Comparison of ENCODE assay signal across 16 cellular contexts in genomic region chr2:168465594-168465993, GRCh38. TPM values are rescaled to one million over a fixed set of nuclear protein-coding genes. Genes with fewer than 3 reads are reported as not detected.
A peak's percentile ranks its signal among the peaks of the same experiment; 100 is the strongest.
DNase-seq lines count a peak whose midpoint lies in the region; ATAC-seq, FAIRE-seq and TF ChIP-seq lines count a peak whose summit lies in the region.
"Had no signal": no experiment of that assay in that cellular context is flagged by ENCODE, and none has a peak within 500 bp of the region (broad histone marks: within the 10 kb centered on the region; RNA-seq: fewer than 3 reads in every experiment).

No MANE protein-coding gene starts in this region.

- no peak overlapping the region for H4K91ac ChIP-seq in IMR-90 (ENCODE audit: insufficient read depth, low read depth, low read length)

- H2AK5ac ChIP-seq in IMR-90 (ENCODE audit: low read depth, low read length): no peak overlapping the region

- peak; percentile 24 to 31 for DNase-seq in activated T-cell treated with anti-CD3 and anti-CD28 coated beads, Interleukin-2, amount 50 U/mL, for 72 hours
- DNase-seq in activated T-cell treated with anti-CD3 and anti-CD28 coated beads for 4 hours (no peak), IMR-90 (no peak), K562 (ENCODE audit: extremely low read depth in 1 of 4, low spot score in 3 of 4) (no peak), suprapubic skin (ENCODE audit: low spot score in 2 of 2) (no peak), LoVo (ENCODE audit: low spot score) (no peak)
- no peak for DNase-seq in stimulated activated naive CD8-positive, alpha-beta T cell treated with anti-CD3 and anti-CD28 coated beads, Interleukin-15, Interleukin-2, amounts not matched to agents 100 U/mL and 50 U/mL, for 24 hours
- DNase-seq: Calu3, dermis blood vessel endothelial cell, GM23248, hypothalamus, left colon, NCI-H2029 treated with DMSO at 0.1 percent for 48 hours, T-helper 17 cell had no signal

- H3K27ac Mint-ChIP-seq in activated T-cell treated with anti-CD3 and anti-CD28 coated beads, Interleukin-2, amount 50 U/mL, for 72 hours: no peak overlapping the region

- TF ChIP-seq CTCF in IMR-90 (conservative IDR thresholded peaks at IDR 0.05; ENCODE audit: low read depth, low read length) (no peak), K562 (IDR thresholded peaks at IDR 0.05 in 2 of 3, conservative IDR thresholded peaks at IDR 0.05 in 1 of 3; ENCODE audit: insufficient read depth in 2 of 3, low read depth in 1 of 3, low read length in 3 of 3) (no peak), suprapubic skin (IDR thresholded peaks at IDR 0.05) (no peak)

- H3K27me3 Mint-ChIP-seq in activated T-cell treated with anti-CD3 and anti-CD28 coated beads, Interleukin-2, amount 50 U/mL, for 72 hours (ENCODE audit: low read depth): no peaks in the 10 kb centered on the region
- H3K27me3 Mint-ChIP-seq: T-helper 17 cell had no signal

- FAIRE-seq in K562 (lab: Jason Lieb, UNC): no peak

- H3K4me2 ChIP-seq in IMR-90 (ENCODE audit: low read depth, low read length): no peak overlapping the region
- H3K4me2 ChIP-seq in K562 (ENCODE audit: insufficient read depth, low read length): no peak overlapping the region

- CTCF ChIA-PET in IMR-90 (lab: Yijun Ruan, JAX): no interaction called here
- CTCF ChIA-PET in K562 (lab: Yijun Ruan, JAX; ENCODE audit: low intra/inter-chr PET ratio): no interaction called here

- H3K9me3 ChIP-seq in IMR-90 (ENCODE audit: control insufficient read depth, insufficient read depth, low read length) (no peaks in the 10 kb centered on the region), K562 (replicated peaks; ENCODE audit: control insufficient read depth, insufficient read depth, low read depth, low read length) (no peaks in the 10 kb centered on the region), suprapubic skin (no peaks in the 10 kb centered on the region)

- H3K4ac ChIP-seq in IMR-90 (ENCODE audit: low read depth, low read length): no peak overlapping the region

- peaks cover 0 to 5% of the 10 kb centered on the region in 2 donors for H3K36me3 Mint-ChIP-seq in activated T-cell treated with anti-CD3 and anti-CD28 coated beads, Interleukin-2, amount 50 U/mL, for 72 hours (ENCODE audit: insufficient read depth in 2 of 2)

- no peaks in the 10 kb centered on the region for H3K4me1 ChIP-seq in IMR-90 (ENCODE audit: control insufficient read depth, insufficient read depth, low read length)
- peaks cover 0 to 10% of the 10 kb centered on the region in 2 experiments; a peak in 3 of 5 replicates for H3K4me1 ChIP-seq in K562 (replicated peaks in 1 of 2; ENCODE audit: control insufficient read depth in 2 of 2, insufficient read depth in 2 of 2, low read length in 2 of 2)
- H3K4me1 ChIP-seq in suprapubic skin: peaks cover 15% of the 10 kb centered on the region

- no peak overlapping the region for H2BK5ac ChIP-seq in IMR-90 (ENCODE audit: low read depth, low read length, poor library complexity, severe bottlenecking)

- TF ChIP-seq POLR2A in IMR-90 (IDR thresholded peaks at IDR 0.05; ENCODE audit: low read depth, low read length) (no peak), K562 (conservative IDR thresholded peaks at IDR 0.05) (no peak), suprapubic skin (IDR thresholded peaks at IDR 0.05) (no peak)

- intact Hi-C loops in IMR-90 (cut with micrococcal nuclease) (no loop called here), K562 (cut with micrococcal nuclease) (no loop called here)

- no peak overlapping the region for H4K8ac ChIP-seq in IMR-90 (ENCODE audit: low read depth in 2 of 2, low read length in 2 of 2)

- no peak overlapping the region for H2BK20ac ChIP-seq in IMR-90 (ENCODE audit: low read depth, low read length)

- H4K20me1 ChIP-seq in IMR-90 (ENCODE audit: insufficient read depth, low read length) (no peaks in the 10 kb centered on the region), K562 (replicated peaks; ENCODE audit: control insufficient read depth, insufficient read depth, low read length) (0 out of 2 replicates have a peak, but pooled peaks cover 6% of the 10 kb centered on the region)

- H3K4me1 Mint-ChIP-seq in activated T-cell treated with anti-CD3 and anti-CD28 coated beads, Interleukin-2, amount 50 U/mL, for 72 hours (ENCODE audit: low read depth): peaks cover 87% of the 10 kb centered on the region

- H3K9ac ChIP-seq in IMR-90 (ENCODE audit: low read depth, low read length): no peak overlapping the region
- no peak overlapping the region for H3K9ac ChIP-seq in K562 (ENCODE audit: insufficient read depth in 1 of 2, low read depth in 2 of 2, low read length in 2 of 2)
- H3K9ac ChIP-seq: GM23248 had no signal

- BruUV-seq in IMR-90 (replicated peaks; lab: Mats Ljungman, UMichigan) (no TSS peak), K562 (replicated peaks; lab: Mats Ljungman, UMichigan) (no TSS peak)

- no peaks in the 10 kb centered on the region for H3K79me1 ChIP-seq in IMR-90 (ENCODE audit: low read depth in 1 of 2, low read length in 2 of 2)

- no peak overlapping the region for H2AFZ ChIP-seq in IMR-90 (replicated peaks; ENCODE audit: low read length, poor library complexity)
- H2AFZ ChIP-seq in K562 (ENCODE audit: low read depth, low read length): no peak overlapping the region
- H2AFZ ChIP-seq: GM23248 had no signal

- H3K27ac ChIP-seq in IMR-90 (ENCODE audit: insufficient read depth, low read length) (no peak overlapping the region), K562 (ENCODE audit: extremely low read depth, low read depth, low read length) (no peak overlapping the region), suprapubic skin (no peak overlapping the region)
- H3K27ac ChIP-seq: GM23248 had no signal

- H2BK15ac ChIP-seq in IMR-90 (ENCODE audit: low read depth, low read length): no peak overlapping the region

- peak; percentile 85 to 86 for ATAC-seq in activated T-cell treated with anti-CD3 and anti-CD28 coated beads, Interleukin-2, amount 50 U/mL, for 72 hours (replicated peaks in 1 of 2)
- ATAC-seq in IMR-90 (ENCODE audit: low read depth) (no peak), K562 (no peak), HG03196 (IDR thresholded peaks at IDR 0.05; ENCODE audit: unreplicated experiment) (no peak)
- ATAC-seq in stimulated activated naive CD8-positive, alpha-beta T cell treated with anti-CD3 and anti-CD28 coated beads, Interleukin-15, Interleukin-2, amounts not matched to agents 100 U/mL and 50 U/mL, for 24 hours: peak; percentile 62
- ATAC-seq: Right ventricle myocardium inferior, T-helper 17 cell had no signal

- H3K27me3 ChIP-seq in IMR-90 (ENCODE audit: control insufficient read depth, insufficient read depth, low read length): no peaks in the 10 kb centered on the region
- no peaks in the 10 kb centered on the region for H3K27me3 ChIP-seq in K562 (ENCODE audit: control insufficient read depth in 2 of 2, insufficient read depth in 2 of 2, low read length in 2 of 2)
- no peaks in the 10 kb centered on the region for H3K27me3 ChIP-seq in suprapubic skin

- H3K23ac ChIP-seq in IMR-90 (ENCODE audit: low read depth, low read length): no peak overlapping the region

- H3K4me3 Mint-ChIP-seq in activated T-cell treated with anti-CD3 and anti-CD28 coated beads, Interleukin-2, amount 50 U/mL, for 72 hours: peak overlapping the region; percentile 28 to 90
- H3K4me3 Mint-ChIP-seq: T-helper 17 cell had no signal

- no peak overlapping the region for H4K5ac ChIP-seq in IMR-90 (ENCODE audit: low read depth, low read length)

- dilution Hi-C loops in IMR-90 (cut with HindIII; ENCODE audit: low sequenced_read_pairs, unreplicated experiment): no loop called here

- H2BK120ac ChIP-seq in IMR-90 (ENCODE audit: low read depth, low read length): no peak overlapping the region

- no peaks in the 10 kb centered on the region for H3K9me3 Mint-ChIP-seq in activated T-cell treated with anti-CD3 and anti-CD28 coated beads, Interleukin-2, amount 50 U/mL, for 72 hours

- peaks cover 48% of the 10 kb centered on the region for H3K79me2 ChIP-seq in K562 (ENCODE audit: control insufficient read depth, insufficient read depth, low read length)

- in situ Hi-C loops in IMR-90 (cut with MboI; ENCODE audit: low sequenced_read_pairs) (no loop called here), K562 (cut with MboI) (no loop called here)

- H3K36me3 ChIP-seq in IMR-90 (ENCODE audit: control insufficient read depth, insufficient read depth, low read length) (no peaks in the 10 kb centered on the region), K562 (ENCODE audit: control insufficient read depth, insufficient read depth, low read length) (no peaks in the 10 kb centered on the region), suprapubic skin (no peaks in the 10 kb centered on the region)

- no peak overlapping the region for H3K56ac ChIP-seq in IMR-90 (ENCODE audit: extremely low read depth, insufficient read depth, low read length)

- POLR2A ChIA-PET in IMR-90 (lab: Charles Lee; ENCODE audit: unreplicated experiment): no interaction called here
- POLR2A ChIA-PET in K562 (lab: Yijun Ruan, JAX): interaction anchor here (1.5 to 3.2 kb wide), 3 partner anchors 10 to 24 kb away, joined by 4 to 12 read pairs (median 5); no protein-coding TSS in a partner anchor

- no peaks in the 10 kb centered on the region for H3K9me1 ChIP-seq in IMR-90 (ENCODE audit: insufficient read depth, low read length)
- no peaks in the 10 kb centered on the region for H3K9me1 ChIP-seq in K562 (ENCODE audit: control insufficient read depth, insufficient read depth, low read length)

- no peak for TF ChIP-seq RAD21 in IMR-90 (IDR thresholded peaks at IDR 0.05; ENCODE audit: low read length)
- TF ChIP-seq RAD21 in K562 (CRISPR knock-in tag; conservative IDR thresholded peaks at IDR 0.05 in 1 of 2, IDR thresholded peaks at IDR 0.05 in 1 of 2): no peak

- no peak for TF ChIP-seq EP300 in K562 (IDR thresholded peaks at IDR 0.05; ENCODE audit: low read length)
- TF ChIP-seq EP300 in suprapubic skin (IDR thresholded peaks at IDR 0.05): no peak

- H3K4me3 ChIP-seq in IMR-90 (ENCODE audit: insufficient read depth, low read depth, low read length) (no peak overlapping the region), K562 (no peak overlapping the region), suprapubic skin (no peak overlapping the region)
- H3K4me3 ChIP-seq: GM23248 had no signal

- H3K18ac ChIP-seq in IMR-90 (ENCODE audit: low read depth, low read length): no peak overlapping the region

- no peak overlapping the region for H3K14ac ChIP-seq in IMR-90 (replicated peaks; ENCODE audit: low read depth, low read length)

- H2AK9ac ChIP-seq in IMR-90 (replicated peaks; ENCODE audit: low read depth, low read length, poor library complexity): no peak overlapping the region

RNA-seq across cellular contexts. Expression of gene CERS6, which starts 9.5 kb away (rescaled TPM):
- 10 to 100 TPM; 11.2 to 18.5 TPM for total RNA-seq in activated T-cell treated with anti-CD3 and anti-CD28 coated beads, Interleukin-2, amount 50 U/mL, for 72 hours
- total RNA-seq in IMR-90 (2012; rRNA removed) (5.7 and 9.4 TPM in 2 replicates), K562 (2014; rRNA removed) (11.4 and 12.1 TPM in 2 replicates), K562 (2014; rRNA removed; fragmentation: Illumina TruSeq; extraction: Trizol) (13.6 and 14.5 TPM in 2 replicates), K562 (2015; rRNA removed; fragmentation: Illumina TruSeq; extraction: Trizol) (12.4 and 12.8 TPM in 2 replicates), K562 (2021) (11.5 and 11.8 TPM in 2 replicates), suprapubic skin (10 to 100 TPM; 68.7 to 83.3 (median 77.0) TPM)
- polyA plus RNA-seq in IMR-90 (2012; rRNA removed) (1.6 and 2.1 TPM in 2 replicates), K562 (2011; rRNA removed) (1.9 and 6.8 TPM in 2 replicates), K562 (2014; fragmentation: Illumina TruSeq; extraction: Trizol) (10.9 and 13.4 TPM in 2 replicates), K562 (2014; fragmentation: Nextera tagmentation; extraction: Ambion mirVana) (1 to 10 TPM; 1.6 to 2.3 TPM), K562 (2014; rRNA removed) (6.0 and 6.5 TPM in 2 replicates)
- polyA plus RNA-seq in IMR-90 (2012; cell fraction: cytosol; rRNA removed): 0.55 and 0.58 TPM in 2 replicates
- 0.24 and 1.5 TPM in 2 replicates for polyA plus RNA-seq in IMR-90 (2012; cell fraction: nucleus; rRNA removed; ENCODE audit: low replicate concordance)
- 2.8 and 5.7 TPM in 2 replicates for total RNA-seq in K562 (2011; cell fraction: chromatin; rRNA removed; ENCODE audit: low replicate concordance)
- 2.3 and 2.9 TPM in 2 replicates for total RNA-seq in K562 (2011; cell fraction: nucleolus; rRNA removed)
- 4.5 and 7.3 TPM in 2 replicates for total RNA-seq in K562 (2011; cell fraction: nucleoplasm; rRNA removed)
- polyA plus RNA-seq in K562 (2011; cell fraction: cytosol; rRNA removed): 0.61 and 4.4 TPM in 2 replicates
- 1.4 and 5.3 TPM in 2 replicates for polyA plus RNA-seq in K562 (2011; cell fraction: nucleus; rRNA removed)
- polyA plus RNA-seq in K562 (2012): 7.8 and 8.4 TPM in 2 replicates
- polyA minus RNA-seq in K562 (2011; rRNA and poly(A)+ RNA removed): 4.6 and 16.3 TPM in 2 replicates
- 2.9 and 8.6 TPM in 2 replicates for polyA minus RNA-seq in K562 (2011; cell fraction: cytosol; rRNA and poly(A)+ RNA removed)
- 2.2 and 12.4 TPM in 2 replicates for polyA minus RNA-seq in K562 (2011; cell fraction: nucleus; rRNA and poly(A)+ RNA removed)

Comparison
In these comparisons a context has a peak if more than half of its experiments do, and no peak if none do; other contexts are left out.
1. DNase-seq: peak in activated T-cell treated with anti-CD3 and anti-CD28 coated beads, Interleukin-2, amount 50 U/mL, for 72 hours (2 of 2); none in activated T-cell treated with anti-CD3 and anti-CD28 coated beads for 4 hours (single experiment), IMR-90 (single experiment), K562 (0 of 4), stimulated activated naive CD8-positive, alpha-beta T cell treated with anti-CD3 and anti-CD28 coated beads, Interleukin-15, Interleukin-2, amounts not matched to agents 100 U/mL and 50 U/mL, for 24 hours (single experiment), suprapubic skin (0 of 2) and LoVo (single experiment).
2. ATAC-seq: peak in activated T-cell treated with anti-CD3 and anti-CD28 coated beads, Interleukin-2, amount 50 U/mL, for 72 hours (2 of 2) and stimulated activated naive CD8-positive, alpha-beta T cell treated with anti-CD3 and anti-CD28 coated beads, Interleukin-15, Interleukin-2, amounts not matched to agents 100 U/mL and 50 U/mL, for 24 hours (single experiment); none in IMR-90 (single experiment), K562 (single experiment) and HG03196 (single experiment).